ENCODE assay signal across 1 cellular context in genomic region chr3:144556392-144556791, GRCh38.
TF ChIP-seq lines count a peak whose summit lies in the region.

No MANE protein-coding gene starts in this region.

TF ChIP-seq in WTC11, 78 proteins besides CTCF, POLR2A, EP300 and RAD21 (continued from another document):
- no peak for TF ChIP-seq ARID4B (CRISPR knock-in tag; IDR thresholded peaks at IDR 0.05; ENCODE audit: borderline replicate concordance)
- TF ChIP-seq ATF6 (CRISPR knock-in tag; IDR thresholded peaks at IDR 0.05): no peak
- TF ChIP-seq TP53 (CRISPR knock-in tag; IDR thresholded peaks at IDR 0.05): no peak
- no peak for TF ChIP-seq NFYB (CRISPR knock-in tag; conservative IDR thresholded peaks at IDR 0.05; ENCODE audit: low read depth)
- TF ChIP-seq ATF2 (CRISPR knock-in tag; IDR thresholded peaks at IDR 0.05; ENCODE audit: borderline replicate concordance, low read depth): no peak
- no peak for TF ChIP-seq CBFB (CRISPR knock-in tag; IDR thresholded peaks at IDR 0.05; ENCODE audit: low read depth)
- TF ChIP-seq STAT6 (CRISPR knock-in tag; conservative IDR thresholded peaks at IDR 0.05; ENCODE audit: low read depth): no peak
- no peak for TF ChIP-seq USF2 (CRISPR knock-in tag; IDR thresholded peaks at IDR 0.05)
